ENCODE assay signal across 28 cellular contexts in genomic region chr3:142232340-142232739, GRCh38.
"Had no signal": no experiment of that assay in that cellular context is flagged by ENCODE, and none has a peak within 500 bp of the region (broad histone marks: within the 10 kb centered on the region; RNA-seq: fewer than 3 reads in every experiment).

No MANE protein-coding gene starts in this region.

- ATAC-seq: effector memory CD8-positive, alpha-beta T cell; esophagus mucosa; gastrocnemius medialis; heart right ventricle; left cardiac atrium; left lung; left ventricle myocardium superior; lower lobe of right lung; mucosa of descending colon had no signal

- H3K4me3 ChIP-seq: colonic mucosa, esophagus squamous epithelium, gastrocnemius medialis, heart right ventricle, left lung, lower lobe of right lung, mucosa of descending colon had no signal

- H3K27ac Mint-ChIP-seq: dendritic cell treated with granulocyte-macrophage colony-stimulating factor and Interleukin-4, amounts not matched to agents 40 ng/mL and 50 ng/mL, for 4 days; effector memory CD8-positive, alpha-beta T cell; endodermal cell; mesothelial cell of epicardium had no signal

- H3K4me1 ChIP-seq: colonic mucosa, esophagus squamous epithelium, gastrocnemius medialis, heart right ventricle, left lung, lower lobe of right lung had no signal

- H3K36me3 Mint-ChIP-seq: mesothelial cell of epicardium, naive B cell had no signal

- H3K27ac ChIP-seq: colonic mucosa, epithelial cell of prostate, esophagus squamous epithelium, gastrocnemius medialis, heart right ventricle, left lung, lower lobe of right lung had no signal

- H3K4me3 Mint-ChIP-seq: dendritic cell treated with granulocyte-macrophage colony-stimulating factor and Interleukin-4, amounts not matched to agents 40 ng/mL and 50 ng/mL, for 4 days; effector memory CD8-positive, alpha-beta T cell; endodermal cell; mesothelial cell of epicardium; naive B cell had no signal

- H3K9me3 ChIP-seq: colonic mucosa, gastrocnemius medialis, mucosa of descending colon had no signal

- H3K36me3 ChIP-seq: colonic mucosa, esophagus squamous epithelium, gastrocnemius medialis, heart right ventricle, left lung, lower lobe of right lung had no signal

- DNase-seq: colonic mucosa; cortex of kidney; effector CD8-positive, alpha-beta T cell; effector memory CD8-positive, alpha-beta T cell; endodermal cell; erythroblast; esophagus squamous epithelium; foreskin fibroblast; foreskin melanocyte; gastrocnemius medialis; glutamatergic neuron; head of caudate nucleus; heart right ventricle; hippocampal formation; left cardiac atrium; left lung; left ventricle myocardium superior; lower lobe of right lung; mesenchymal stem cell; mucosa of descending colon; naive B cell had no signal

- H3K27me3 Mint-ChIP-seq: dendritic cell treated with granulocyte-macrophage colony-stimulating factor and Interleukin-4, amounts not matched to agents 40 ng/mL and 50 ng/mL, for 4 days; effector memory CD8-positive, alpha-beta T cell; naive B cell had no signal

- H3K4me1 Mint-ChIP-seq: mesothelial cell of epicardium, naive B cell had no signal

- H3K27me3 ChIP-seq: colonic mucosa, gastrocnemius medialis, left lung had no signal

- H3K9me3 Mint-ChIP-seq: dendritic cell treated with granulocyte-macrophage colony-stimulating factor and Interleukin-4, amounts not matched to agents 40 ng/mL and 50 ng/mL, for 4 days; naive B cell had no signal

- FAIRE-seq: endometrium, islet of Langerhans, keratinocyte had no signal
